In the genomic region with DNA sequence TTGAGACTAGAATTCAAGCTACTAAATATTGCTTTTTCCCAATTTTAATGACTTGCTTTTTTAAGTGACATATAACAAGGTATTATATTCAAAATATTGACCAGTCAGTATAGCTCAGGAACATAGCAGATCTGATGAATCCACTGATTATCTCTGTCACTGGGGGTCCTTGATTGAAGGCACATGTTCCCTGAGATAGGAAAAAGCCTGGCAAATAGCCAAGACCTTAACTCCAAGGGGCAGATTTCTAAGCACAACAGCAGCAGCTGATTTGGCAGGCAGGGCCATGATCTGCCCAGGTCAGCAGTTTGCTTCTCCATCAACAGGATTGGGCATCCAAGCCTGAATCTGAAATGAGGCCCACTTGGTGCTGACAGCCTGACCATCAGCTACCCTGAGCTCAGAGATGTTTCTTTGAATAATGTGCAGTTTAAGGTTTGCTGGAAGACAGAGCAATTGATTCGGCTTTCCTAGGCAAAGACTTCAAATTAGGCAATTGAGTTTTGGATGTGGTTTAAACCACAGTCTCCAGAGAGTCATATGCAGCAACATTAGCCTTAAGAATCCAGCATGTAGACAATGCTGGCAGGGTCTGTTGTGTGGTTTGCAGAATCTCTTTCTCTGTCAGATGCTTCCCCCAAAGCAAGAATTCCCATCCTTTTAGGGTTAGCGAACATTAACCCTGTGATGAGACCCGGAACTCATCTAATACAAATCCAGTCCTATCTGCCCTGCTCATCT, we compare ENCODE assay signal across 13 cellular contexts.
"Had no signal": no experiment of that assay in that cellular context is flagged by ENCODE, and none has a peak within 500 bp of the region (broad histone marks: within the 10 kb centered on the region; RNA-seq: fewer than 3 reads in every experiment).

No MANE protein-coding gene starts in this region.

- H3K9me3 ChIP-seq: psoas muscle, right lobe of liver, stomach had no signal

- H3K4me3 Mint-ChIP-seq: activated CD4-positive, alpha-beta memory T cell treated with anti-CD3 and anti-CD28 coated beads, Interleukin-2, amount 10 ng/mL, durations not matched to agents 7 days and 5 days; activated naive CD4-positive, alpha-beta T cell treated with anti-CD3 and anti-CD28 coated beads for 36 hours; activated T-helper 17 cell treated with anti-CD3 and anti-CD28 coated beads, Interleukin-2, amount 50 U/mL, for 72 hours; nephron had no signal

- ATAC-seq: activated T-helper 17 cell treated with anti-CD3 and anti-CD28 coated beads, Interleukin-2, amount 50 U/mL, for 72 hours; left ventricle myocardium superior; psoas muscle; right lobe of liver had no signal

- H3K27me3 ChIP-seq: cardiac muscle cell, right lobe of liver, stomach had no signal

- H3K4me3 ChIP-seq: cardiac muscle cell, psoas muscle, right lobe of liver, stomach had no signal

- H3K4me1 ChIP-seq: psoas muscle, right lobe of liver, stomach had no signal

- H3K36me3 ChIP-seq: cardiac muscle cell, right lobe of liver, stomach had no signal

- H3K27me3 Mint-ChIP-seq: activated CD4-positive, alpha-beta memory T cell treated with anti-CD3 and anti-CD28 coated beads, Interleukin-2, amount 10 ng/mL, durations not matched to agents 7 days and 5 days; activated T-helper 17 cell treated with anti-CD3 and anti-CD28 coated beads, Interleukin-2, amount 50 U/mL, for 72 hours had no signal

- H3K27ac ChIP-seq: cardiac muscle cell, psoas muscle, right lobe of liver, stomach had no signal

- H3K4me1 Mint-ChIP-seq: activated CD4-positive, alpha-beta memory T cell treated with anti-CD3 and anti-CD28 coated beads, Interleukin-2, amount 10 ng/mL, durations not matched to agents 7 days and 5 days; activated T-helper 17 cell treated with anti-CD3 and anti-CD28 coated beads, Interleukin-2, amount 50 U/mL, for 72 hours had no signal

- DNase-seq: activated CD4-positive, alpha-beta memory T cell treated with anti-CD3 and anti-CD28 coated beads, Interleukin-2, amount 10 ng/mL, durations not matched to agents 7 days and 5 days; activated CD4-positive, alpha-beta T cell treated with anti-CD3 and anti-CD28 coated beads for 1 hour; activated naive CD4-positive, alpha-beta T cell treated with anti-CD3 and anti-CD28 coated beads for 36 hours; kidney; left ventricle myocardium superior; psoas muscle; right lobe of liver; stimulated activated CD4-positive, alpha-beta T cell treated with anti-CD3 and anti-CD28 coated beads, Interleukin-4, amount 100 ng/mL, for 1 hour; stimulated activated CD8-positive, alpha-beta memory T cell treated with anti-CD3 and anti-CD28 coated beads, Interleukin-4, amount 100 ng/mL, for 48 hours; stomach had no signal

- H3K9me3 Mint-ChIP-seq: activated CD4-positive, alpha-beta memory T cell treated with anti-CD3 and anti-CD28 coated beads, Interleukin-2, amount 10 ng/mL, durations not matched to agents 7 days and 5 days; activated naive CD4-positive, alpha-beta T cell treated with anti-CD3 and anti-CD28 coated beads for 36 hours; activated T-helper 17 cell treated with anti-CD3 and anti-CD28 coated beads, Interleukin-2, amount 50 U/mL, for 72 hours; nephron had no signal

- H3K27ac Mint-ChIP-seq: activated CD4-positive, alpha-beta memory T cell treated with anti-CD3 and anti-CD28 coated beads, Interleukin-2, amount 10 ng/mL, durations not matched to agents 7 days and 5 days; activated naive CD4-positive, alpha-beta T cell treated with anti-CD3 and anti-CD28 coated beads for 36 hours; activated T-helper 17 cell treated with anti-CD3 and anti-CD28 coated beads, Interleukin-2, amount 50 U/mL, for 72 hours; nephron had no signal
